In the genomic region with DNA sequence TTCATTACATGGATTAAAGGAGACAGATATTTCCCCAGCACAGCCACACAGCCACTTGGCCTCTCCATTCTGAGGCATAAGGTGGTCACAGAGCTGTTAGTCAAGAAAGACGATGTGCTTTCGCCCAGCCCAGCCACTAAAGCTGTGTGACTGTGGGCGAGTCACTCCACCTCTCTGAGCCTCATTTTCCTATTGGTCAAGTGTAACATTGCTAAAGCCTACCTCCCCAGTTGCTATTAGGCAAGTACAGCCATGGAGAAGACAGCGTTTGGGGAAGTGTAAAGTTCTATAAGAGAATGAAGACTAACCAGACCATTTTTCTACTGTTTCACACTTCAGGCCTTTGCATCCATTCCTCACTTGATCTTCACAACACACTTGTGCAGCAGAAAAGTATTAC, we compare ENCODE assay signal across 17 cellular contexts. TPM values are rescaled to one million over a fixed set of nuclear protein-coding genes. Genes with fewer than 3 reads are reported as not detected.
A peak's percentile ranks its signal among the peaks of the same experiment; 100 is the strongest.
DNase-seq lines count a peak whose midpoint lies in the region; ATAC-seq and TF ChIP-seq lines count a peak whose summit lies in the region.
"Had no signal": no experiment of that assay in that cellular context is flagged by ENCODE, and none has a peak within 500 bp of the region (broad histone marks: within the 10 kb centered on the region; RNA-seq: fewer than 3 reads in every experiment).

No MANE protein-coding gene starts in this region.

- intact Hi-C loops in gastrocnemius medialis (cut with DNase I; ENCODE audit: low total_unique reads), result no loop called here

- peaks cover 8 to 13% of the 10 kb centered on the region in 2 donors for H3K4me1 ChIP-seq in gastrocnemius medialis

- H3K9me3 Mint-ChIP-seq in stimulated activated naive CD8-positive, alpha-beta T cell treated with anti-CD3 and anti-CD28 coated beads, Interleukin-15, amount 100 ng/mL, for 72 hours, result no peaks in the 10 kb centered on the region

- H3K9me3 ChIP-seq in gastrocnemius medialis, result no peaks in the 10 kb centered on the region

- ATAC-seq in stimulated activated naive CD8-positive, alpha-beta T cell treated with anti-CD3 and anti-CD28 coated beads, Interleukin-15, Interleukin-2, amounts not matched to agents 100 U/mL and 50 U/mL, for 24 hours, result peak; percentile 46
- no peak for ATAC-seq in stimulated activated naive CD8-positive, alpha-beta T cell treated with anti-CD3 and anti-CD28 coated beads, Interleukin-15, amount 100 ng/mL, for 72 hours
- ATAC-seq in gastrocnemius medialis, result no peak

- no peak overlapping the region for H3K4me3 ChIP-seq in gastrocnemius medialis

- in situ Hi-C loops in gastrocnemius medialis (cut with MboI; ENCODE audit: low sequenced_read_pairs in 4 of 4), result no loop called here

- H3K36me3 ChIP-seq in gastrocnemius medialis, result no peaks in the 10 kb centered on the region

- DNase-seq in stimulated activated naive CD8-positive, alpha-beta T cell treated with anti-CD3 and anti-CD28 coated beads, Interleukin-15, Interleukin-2, amounts not matched to agents 100 U/mL and 50 U/mL, for 24 hours, result no peak
- DNase-seq in stimulated activated naive CD8-positive, alpha-beta T cell treated with anti-CD3 and anti-CD28 coated beads, Interleukin-15, amount 100 ng/mL, for 72 hours, result no peak
- peak; percentile 65 for DNase-seq in MV-4-11 (lab: John Stamatoyannopoulos, UW)
- peak; percentile 80 for DNase-seq in SKM-1 treated with dmso at 0.1 percent for 144 hours (lab: John Stamatoyannopoulos, UW; ENCODE audit: unreplicated experiment)
- no peak for DNase-seq in gastrocnemius medialis
- no peak for DNase-seq in activated CD8-positive, alpha-beta memory T cell treated with anti-CD3 and anti-CD28 coated beads, Interleukin-2, amount 50 U/mL, for 48 hours
- no peak for DNase-seq in cortex of kidney (lab: John Stamatoyannopoulos, UW)
- DNase-seq: C1 segment of cervical spinal cord; CD4-positive, alpha-beta memory T cell; COR-L47; DMS153; DMS79 treated with DMSO at 0.1 percent for 48 hours; EL; GOT3; H9 had no signal

- no peak for TF ChIP-seq CTCF in gastrocnemius medialis (IDR thresholded peaks at IDR 0.05 in 4 of 5, conservative IDR thresholded peaks at IDR 0.05 in 1 of 5)

- H3K27me3 ChIP-seq in gastrocnemius medialis, result no peaks in the 10 kb centered on the region

- H3K4me3 Mint-ChIP-seq in stimulated activated naive CD8-positive, alpha-beta T cell treated with anti-CD3 and anti-CD28 coated beads, Interleukin-15, amount 100 ng/mL, for 72 hours, result no peak overlapping the region
- H3K4me3 Mint-ChIP-seq: B cell; CD4-positive, alpha-beta memory T cell; H9 had no signal

- peaks cover 21% of the 10 kb centered on the region for H3K27me3 Mint-ChIP-seq in stimulated activated naive CD8-positive, alpha-beta T cell treated with anti-CD3 and anti-CD28 coated beads, Interleukin-15, amount 100 ng/mL, for 72 hours

- peak overlapping the region in 1 of 2 donors; percentile 30 for H3K27ac Mint-ChIP-seq in stimulated activated naive CD8-positive, alpha-beta T cell treated with anti-CD3 and anti-CD28 coated beads, Interleukin-15, amount 100 ng/mL, for 72 hours
- H3K27ac Mint-ChIP-seq: B cell; CD4-positive, alpha-beta memory T cell; H9 had no signal

- H3K27ac ChIP-seq in gastrocnemius medialis, result no peak overlapping the region

- no peak for TF ChIP-seq POLR2A in gastrocnemius medialis (IDR thresholded peaks at IDR 0.05)

- no peaks in the 10 kb centered on the region for H3K4me1 Mint-ChIP-seq in stimulated activated naive CD8-positive, alpha-beta T cell treated with anti-CD3 and anti-CD28 coated beads, Interleukin-15, amount 100 ng/mL, for 72 hours
- H3K4me1 Mint-ChIP-seq: CD4-positive, alpha-beta memory T cell had no signal

RNA-seq across cellular contexts. Expression of gene TMEM40, which starts 24.1 kb away (rescaled TPM):
- total RNA-seq in gastrocnemius medialis, result 1 to 10 TPM in 1 of 4 donors, under 1 TPM in 1, not detected in 2; 0.62 to 1.2 TPM
- total RNA-seq: B cell; CD4-positive, alpha-beta memory T cell; H9; HT1080 had no signal

Comparison
In these comparisons a context has a peak if more than half of its experiments do, and no peak if none do; other contexts are left out.
1. DNase-seq: peak in MV-4-11 (single experiment) and SKM-1 treated with dmso at 0.1 percent for 144 hours (single experiment); none in stimulated activated naive CD8-positive, alpha-beta T cell treated with anti-CD3 and anti-CD28 coated beads, Interleukin-15, Interleukin-2, amounts not matched to agents 100 U/mL and 50 U/mL, for 24 hours (single experiment), stimulated activated naive CD8-positive, alpha-beta T cell treated with anti-CD3 and anti-CD28 coated beads, Interleukin-15, amount 100 ng/mL, for 72 hours (0 of 2), gastrocnemius medialis (0 of 2), activated CD8-positive, alpha-beta memory T cell treated with anti-CD3 and anti-CD28 coated beads, Interleukin-2, amount 50 U/mL, for 48 hours (single experiment) and cortex of kidney (single experiment).